ENCODE assay signal across 12 cellular contexts in genomic region chr18:23412351-23412964, GRCh38. TPM values are rescaled to one million over a fixed set of nuclear protein-coding genes. Genes with fewer than 3 reads are reported as not detected.
A peak's percentile ranks its signal among the peaks of the same experiment; 100 is the strongest.
DNase-seq lines count a peak whose midpoint lies in the region; ATAC-seq and TF ChIP-seq lines count a peak whose summit lies in the region.
"Had no signal": no experiment of that assay in that cellular context is flagged by ENCODE, and none has a peak within 500 bp of the region (broad histone marks: within the 10 kb centered on the region; RNA-seq: fewer than 3 reads in every experiment).

No MANE protein-coding gene starts in this region.

- H3K27me3 ChIP-seq in mammary epithelial cell (ENCODE audit: insufficient read depth, low read length), result no peaks in the 10 kb centered on the region
- no peaks in the 10 kb centered on the region for H3K27me3 ChIP-seq in OCI-LY1 (ENCODE audit: insufficient read depth, low read length)
- H3K27me3 ChIP-seq in neural progenitor cell, result no peaks in the 10 kb centered on the region
- H3K27me3 ChIP-seq: MG63 had no signal

- H3K4me3 ChIP-seq in mammary epithelial cell (replicated peaks in 1 of 3; ENCODE audit: insufficient read depth in 1 of 3, low read depth in 2 of 3, low read length in 3 of 3) (no peak overlapping the region), OCI-LY1 (ENCODE audit: low read depth, low read length, poor library complexity, severe bottlenecking) (no peak overlapping the region), neural progenitor cell (no peak overlapping the region)
- H3K4me3 ChIP-seq: MG63 had no signal

- in situ Hi-C loops in mammary epithelial cell (cut with MboI; ENCODE audit: low sequenced_read_pairs in 2 of 2), result loop anchor here (5.0 to 25.0 kb wide), 4 partner anchors 278 to 600 kb away; partner anchors contain the start of gene CABLES1 (in 1 of the 2)

- BruUV-seq in mammary epithelial cell (replicated peaks; lab: Mats Ljungman, UMichigan), result no TSS peak
- BruUV-seq in MCF 10A (replicated peaks; lab: Mats Ljungman, UMichigan), result no TSS peak

- POLR2A ChIA-PET in MCF 10A (lab: Yijun Ruan, JAX), result interaction anchor here (0.7 to 2.8 kb wide), 8 partner anchors 9 to 381 kb away, joined by 3 to 14 read pairs (median 4); partner anchors contain the start of gene RIOK3

- H3K27me3 Mint-ChIP-seq in MCF 10A (ENCODE audit: insufficient read depth, unreplicated experiment), result no peaks in the 10 kb centered on the region
- no peaks in the 10 kb centered on the region for H3K27me3 Mint-ChIP-seq in neural progenitor cell (ENCODE audit: insufficient read depth, low read depth)
- H3K27me3 Mint-ChIP-seq: CD8-positive, alpha-beta memory T cell had no signal

- dilution Hi-C loops in mammary epithelial cell (cut with HindIII; ENCODE audit: low sequenced_read_pairs), result no loop called here

- H3K27ac Mint-ChIP-seq in MCF 10A (ENCODE audit: low read depth, unreplicated experiment) (no peak overlapping the region), neural progenitor cell (no peak overlapping the region)
- H3K27ac Mint-ChIP-seq: HFFc6 had no signal

- CTCF ChIA-PET in mammary epithelial cell (lab: Charles Lee; ENCODE audit: low non-redundant PET), result no interaction called here
- CTCF ChIA-PET in MCF 10A (lab: Yijun Ruan, JAX), result interaction anchor here (0.7 to 4.5 kb wide), 19 partner anchors 9 to 1238 kb away, joined by 3 to 42 read pairs (median 5); partner anchors contain the start of gene RIOK3

- H3K27ac ChIP-seq in mammary epithelial cell (ENCODE audit: insufficient read depth, low read depth, low read length) (no peak overlapping the region), OCI-LY1 (ENCODE audit: low read depth, low read length, poor library complexity, severe bottlenecking) (peak overlapping the region; percentile 62), neural progenitor cell (no peak overlapping the region), substantia nigra (ENCODE audit: low read depth, low read length, poor library complexity, severe bottlenecking) (no peak overlapping the region)

- H4K20me1 ChIP-seq in mammary epithelial cell (ENCODE audit: insufficient read depth, low read length), result no peaks in the 10 kb centered on the region
- H4K20me1 ChIP-seq in OCI-LY1 (ENCODE audit: insufficient read depth, low read length), result no peaks in the 10 kb centered on the region
- H4K20me1 ChIP-seq in neural progenitor cell (ENCODE audit: low read depth), result no peaks in the 10 kb centered on the region

- WGBS in mammary epithelial cell (ENCODE audit: low coverage, missing lambda C conversion rate), result 13% methylated on average over 3 of the region's 3 CpGs

- ATAC-seq in left colon (peak; percentile 68), HG03095 (IDR thresholded peaks at IDR 0.05; ENCODE audit: unreplicated experiment) (no peak)

- peak overlapping the region; percentile 27 for H3K9ac ChIP-seq in mammary epithelial cell (ENCODE audit: insufficient read depth, low read length)
- no peak overlapping the region for H3K9ac ChIP-seq in OCI-LY1 (ENCODE audit: low read length)
- no peak overlapping the region for H3K9ac ChIP-seq in neural progenitor cell

- H3K4me1 ChIP-seq in mammary epithelial cell (ENCODE audit: insufficient read depth, low read length) (no peaks in the 10 kb centered on the region), OCI-LY1 (ENCODE audit: insufficient read depth, low read length, severe bottlenecking) (peaks cover 10% of the 10 kb centered on the region), neural progenitor cell (peaks cover 2% of the 10 kb centered on the region)

- H3F3A ChIP-seq in OCI-LY1 (ENCODE audit: insufficient read depth, low read length) (no peaks in the 10 kb centered on the region), neural progenitor cell (ENCODE audit: low read depth) (no peaks in the 10 kb centered on the region)

- H3K9me2 ChIP-seq in OCI-LY1 (ENCODE audit: low read depth, low read length), result no peaks in the 10 kb centered on the region

- H3K9me3 Mint-ChIP-seq in MCF 10A (ENCODE audit: unreplicated experiment) (no peaks in the 10 kb centered on the region), neural progenitor cell (no peaks in the 10 kb centered on the region)
- H3K9me3 Mint-ChIP-seq: CD8-positive, alpha-beta memory T cell; HFFc6 had no signal

- H3K9me3 ChIP-seq in mammary epithelial cell (replicated peaks; ENCODE audit: insufficient read depth, low read length) (no peaks in the 10 kb centered on the region), OCI-LY1 (ENCODE audit: low read length) (no peaks in the 10 kb centered on the region), neural progenitor cell (ENCODE audit: low read depth) (no peaks in the 10 kb centered on the region)
- H3K9me3 ChIP-seq: MG63 had no signal

- H3K79me2 ChIP-seq in mammary epithelial cell (ENCODE audit: insufficient read depth, low read length) (no peaks in the 10 kb centered on the region), OCI-LY1 (ENCODE audit: insufficient read depth, low read length) (no peaks in the 10 kb centered on the region), neural progenitor cell (ENCODE audit: low read depth) (no peaks in the 10 kb centered on the region)

- TF ChIP-seq CTCF in mammary epithelial cell (conservative IDR thresholded peaks at IDR 0.05 in 1 of 2, IDR thresholded peaks at IDR 0.05 in 1 of 2; ENCODE audit: extremely low read depth in 1 of 2, insufficient read depth in 1 of 2, low read depth in 1 of 2, low read length in 2 of 2), result no peak
- TF ChIP-seq CTCF in MCF 10A (IDR thresholded peaks at IDR 0.05; ENCODE audit: unreplicated experiment), result no peak
- no peak for TF ChIP-seq CTCF in OCI-LY1 (IDR thresholded peaks at IDR 0.05; ENCODE audit: low read length)
- TF ChIP-seq CTCF in neural progenitor cell (IDR thresholded peaks at IDR 0.05), result no peak

- no peaks in the 10 kb centered on the region for H3K4me1 Mint-ChIP-seq in MCF 10A (ENCODE audit: insufficient read depth, unreplicated experiment)
- H3K4me1 Mint-ChIP-seq in neural progenitor cell, result peaks cover 5% of the 10 kb centered on the region

- H3K36me3 ChIP-seq in mammary epithelial cell (ENCODE audit: insufficient read depth, low read length) (no peaks in the 10 kb centered on the region), OCI-LY1 (ENCODE audit: insufficient read depth, low read length) (no peaks in the 10 kb centered on the region), neural progenitor cell (no peaks in the 10 kb centered on the region)
- H3K36me3 ChIP-seq: MG63 had no signal

- DNase-seq in mammary epithelial cell (no peak), MCF 10A (ENCODE audit: unreplicated experiment) (no peak), left colon (no peak), neural progenitor cell (ENCODE audit: low spot score) (no peak), DMS114 treated with DMSO at 0.1 percent for 48 hours (lab: John Stamatoyannopoulos, UW; ENCODE audit: unreplicated experiment) (no peak), substantia nigra (lab: John Stamatoyannopoulos, UW) (no peak)
- DNase-seq: MG63, Right ventricle myocardium superior had no signal

- no peak overlapping the region for H3K4me3 Mint-ChIP-seq in MCF 10A (ENCODE audit: unreplicated experiment)
- no peak overlapping the region for H3K4me3 Mint-ChIP-seq in neural progenitor cell
- H3K4me3 Mint-ChIP-seq: CD8-positive, alpha-beta memory T cell; HFFc6 had no signal

- peaks cover 5% of the 10 kb centered on the region for H3K36me3 Mint-ChIP-seq in MCF 10A (ENCODE audit: insufficient read depth, unreplicated experiment)
- no peaks in the 10 kb centered on the region for H3K36me3 Mint-ChIP-seq in neural progenitor cell
- H3K36me3 Mint-ChIP-seq: CD8-positive, alpha-beta memory T cell had no signal

- H2AFZ ChIP-seq in mammary epithelial cell (ENCODE audit: low read depth, low read length) (no peak overlapping the region), OCI-LY1 (ENCODE audit: low read length) (no peak overlapping the region), neural progenitor cell (replicated peaks) (no peak overlapping the region)

- no peak overlapping the region for H3K4me2 ChIP-seq in mammary epithelial cell (ENCODE audit: insufficient read depth, low read depth, low read length)
- H3K4me2 ChIP-seq in OCI-LY1 (ENCODE audit: low read length), result no peak overlapping the region; the same call in 1 of the 2 replicates
- no peak overlapping the region for H3K4me2 ChIP-seq in neural progenitor cell

- intact Hi-C loops in mammary epithelial cell (cut with micrococcal nuclease), result loop anchor here (2.0 to 5.0 kb wide), 2 partner anchors 600 to 614 kb away; no protein-coding TSS in a partner anchor
- intact Hi-C loops in MCF 10A (cut with micrococcal nuclease), result loop anchor here (1.0 to 10.0 kb wide), 4 partner anchors 281 to 1498 kb away; no protein-coding TSS in a partner anchor
- intact Hi-C loops in left colon (cut with DNase I, micrococcal nuclease), result no loop called here

RNA-seq across cellular contexts. Expression of gene RIOK3, which starts 40.6 kb away (rescaled TPM):
- 100 to 1,000 TPM in 1 of 2 donors, 10 to 100 TPM in 1; 94.1 to 128 TPM for total RNA-seq in mammary epithelial cell
- polyA plus RNA-seq in mammary epithelial cell, result 27.5 TPM
- polyA minus RNA-seq in mammary epithelial cell, result 28.1 TPM
- total RNA-seq in MCF 10A (2022), result 96.7 and 97.1 TPM in 2 replicates
- 100 to 1,000 TPM; 172 to 181 TPM for total RNA-seq in left colon
- 48.0 and 77.5 TPM in 2 replicates for total RNA-seq in neural progenitor cell (ENCODE audit: low replicate concordance)

Comparison
In these comparisons a context has a peak if more than half of its experiments do, and no peak if none do; other contexts are left out.
1. intact Hi-C loops: an anchor here in mammary epithelial cell (2.0 to 5.0 kb wide) and MCF 10A (1.0 to 10.0 kb wide); none called in left colon.